ENCODE assay signal across 1 cellular context in genomic region chr22:41845380-41846267, GRCh38.
TF ChIP-seq lines count a peak whose summit lies in the region.

No MANE protein-coding gene starts in this region.

TF ChIP-seq in K562, 482 proteins besides CTCF, POLR2A, EP300 and RAD21 (continues in another document):
- TF ChIP-seq ZNF23 (CRISPR knock-in tag; IDR thresholded peaks at IDR 0.05) (no peak; the same call in 1 of the 2 replicates), ZC3H4 (CRISPR knock-in tag; IDR thresholded peaks at IDR 0.05; ENCODE audit: borderline replicate concordance) (no peak), ZNF707 (CRISPR knock-in tag; conservative IDR thresholded peaks at IDR 0.05) (no peak), XRCC4 (IDR thresholded peaks at IDR 0.05; ENCODE audit: extremely low read depth, insufficient read depth, insufficient read length) (no peak), ZKSCAN8 (CRISPR knock-in tag; IDR thresholded peaks at IDR 0.05) (no peak), CGGBP1 (CRISPR knock-in tag; IDR thresholded peaks at IDR 0.05) (no peak), CXXC5 (CRISPR knock-in tag; IDR thresholded peaks at IDR 0.05) (peak; percentile 78), PURB (CRISPR knock-in tag; IDR thresholded peaks at IDR 0.05; ENCODE audit: low read depth) (no peak), YY1 (IDR thresholded peaks at IDR 0.05; ENCODE audit: borderline replicate concordance in 1 of 3, control insufficient read depth in 1 of 3, extremely low read depth in 1 of 3, insufficient read depth in 3 of 3, insufficient read length in 1 of 3, insufficient replicate concordance in 2 of 3, low read depth in 1 of 3, low read length in 2 of 3) (peak in 2 of 3 experiments; percentile 48 to 85), SIX5 (IDR thresholded peaks at IDR 0.05; ENCODE audit: borderline replicate concordance in 1 of 2, insufficient read depth in 1 of 2, low read depth in 1 of 2, low read length in 2 of 2) (no peak), FOXM1 (IDR thresholded peaks at IDR 0.05; ENCODE audit: low read depth) (peak; percentile 93), FOXM1 (CRISPR knock-in tag; IDR thresholded peaks at IDR 0.05; ENCODE audit: low read depth) (no peak), MEF2A (IDR thresholded peaks at IDR 0.05; ENCODE audit: control insufficient read depth, low read depth, low read length) (no peak), ZBTB1 (CRISPR knock-in tag; IDR thresholded peaks at IDR 0.05; ENCODE audit: borderline replicate concordance, low read depth) (no peak), KDM5B (IDR thresholded peaks at IDR 0.05; ENCODE audit: insufficient replicate concordance, low read depth, low read length) (no peak), ZNF584 (CRISPR knock-in tag; IDR thresholded peaks at IDR 0.05; ENCODE audit: low read depth) (0 out of 2 replicates have a peak, but pooled peaks have one; percentile 42), MTA1 (IDR thresholded peaks at IDR 0.05; ENCODE audit: borderline replicate concordance) (peak; percentile 90), ARID3A (IDR thresholded peaks at IDR 0.05; ENCODE audit: borderline replicate concordance, low read depth, low read length) (no peak), TFAP4 (CRISPR knock-in tag; IDR thresholded peaks at IDR 0.05; ENCODE audit: borderline replicate concordance) (0 out of 2 replicates have a peak, but pooled peaks have one; percentile 34), BRCA1 (IDR thresholded peaks at IDR 0.05) (no peak), BRCA1 (CRISPR knock-in tag; IDR thresholded peaks at IDR 0.05) (no peak), POLR3A (IDR thresholded peaks at IDR 0.05; ENCODE audit: borderline replicate concordance, extremely low read depth, insufficient read depth, insufficient read length) (no peak), RFX1 (IDR thresholded peaks at IDR 0.05) (no peak), SRSF3 (IDR thresholded peaks at IDR 0.05; ENCODE audit: insufficient read depth, low read length) (no peak), SIRT6 (IDR thresholded peaks at IDR 0.05; ENCODE audit: low read depth, low read length) (no peak), MAX (CRISPR knock-in tag; IDR thresholded peaks at IDR 0.05) (no peak), KDM1A (IDR thresholded peaks at IDR 0.05) (peak; percentile 99), KAT7 (CRISPR knock-in tag; IDR thresholded peaks at IDR 0.05; ENCODE audit: borderline replicate concordance) (no peak), JUNB (CRISPR knock-in tag; conservative IDR thresholded peaks at IDR 0.05) (no peak), NELFE (IDR thresholded peaks at IDR 0.05; ENCODE audit: insufficient read depth, insufficient read length) (no peak), PTBP1 (IDR thresholded peaks at IDR 0.05; ENCODE audit: low read depth, low read length) (no peak), E4F1 (CRISPR knock-in tag; IDR thresholded peaks at IDR 0.05; ENCODE audit: borderline replicate concordance) (no peak), BRF1 (IDR thresholded peaks at IDR 0.05; ENCODE audit: borderline replicate concordance, extremely low read depth, insufficient read length) (no peak), THRAP3 (IDR thresholded peaks at IDR 0.05; ENCODE audit: borderline replicate concordance) (no peak), THRA (IDR thresholded peaks at IDR 0.05) (no peak), MCM7 (IDR thresholded peaks at IDR 0.05) (no peak), STAT5A (IDR thresholded peaks at IDR 0.05; ENCODE audit: borderline replicate concordance, low read length) (peak; percentile 86; the same call in 1 of the 2 replicates), DDX20 (tag; IDR thresholded peaks at IDR 0.05; ENCODE audit: low read depth) (no peak), ZNF766 (CRISPR knock-in tag; conservative IDR thresholded peaks at IDR 0.05) (peak; percentile 97), SAFB (IDR thresholded peaks at IDR 0.05; ENCODE audit: borderline replicate concordance, low read depth, low read length) (no peak), THAP7 (CRISPR knock-in tag; IDR thresholded peaks at IDR 0.05) (no peak), RREB1 (CRISPR knock-in tag; IDR thresholded peaks at IDR 0.05) (no peak), HNRNPLL (IDR thresholded peaks at IDR 0.05; ENCODE audit: low read depth, low read length, poor library complexity, severe bottlenecking) (no peak), MAFF (IDR thresholded peaks at IDR 0.05; ENCODE audit: low read length) (no peak), JUND (IDR thresholded peaks at IDR 0.05; ENCODE audit: borderline replicate concordance, low read depth, low read length) (peak; percentile 74), JUND (tag; IDR thresholded peaks at IDR 0.05; ENCODE audit: borderline replicate concordance, low read depth, low read length) (peak; percentile 16; the same call in 1 of the 3 replicates), USF2 (CRISPR knock-in tag; IDR thresholded peaks at IDR 0.05) (peak; percentile 49), REST (CRISPR knock-in tag; IDR thresholded peaks at IDR 0.05; ENCODE audit: low read depth) (no peak), ZNF668 (CRISPR knock-in tag; IDR thresholded peaks at IDR 0.05) (no peak)
